Comparison of ENCODE assay signal across 9 cellular contexts in genomic region chr20:21424846-21425245, GRCh38. TPM values are rescaled to one million over a fixed set of nuclear protein-coding genes. Genes with fewer than 3 reads are reported as not detected.
"Had no signal": no experiment of that assay in that cellular context is flagged by ENCODE, and none has a peak within 500 bp of the region (broad histone marks: within the 10 kb centered on the region; RNA-seq: fewer than 3 reads in every experiment).

No MANE protein-coding gene starts in this region.

- H3K9ac ChIP-seq: GM23248, KMS-11 had no signal

- DNase-seq: GM23248, GOT3, H7, IMR-90, KBM-7 had no signal

- H3K4me3 ChIP-seq: GM23248, HAP-1 had no signal

- H3K4me2 ChIP-seq: KMS-11 had no signal

- H3K27ac ChIP-seq: GM23248, HL-60, KMS-11 had no signal

- ATAC-seq: HCT116 had no signal

- H2AFZ ChIP-seq: GM23248 had no signal

- H3K36me3 ChIP-seq: HAP-1 had no signal

- H3K4me1 ChIP-seq: HAP-1 had no signal

RNA-seq across cellular contexts. Expression of gene NKX2-4, which starts 27.5 kb away (rescaled TPM):
- total RNA-seq: GM23248, H7, IMR-90 had no signal
- polyA plus RNA-seq: GM23248, IMR-90 had no signal
